ENCODE assay signal across 18 cellular contexts in the genomic region with DNA sequence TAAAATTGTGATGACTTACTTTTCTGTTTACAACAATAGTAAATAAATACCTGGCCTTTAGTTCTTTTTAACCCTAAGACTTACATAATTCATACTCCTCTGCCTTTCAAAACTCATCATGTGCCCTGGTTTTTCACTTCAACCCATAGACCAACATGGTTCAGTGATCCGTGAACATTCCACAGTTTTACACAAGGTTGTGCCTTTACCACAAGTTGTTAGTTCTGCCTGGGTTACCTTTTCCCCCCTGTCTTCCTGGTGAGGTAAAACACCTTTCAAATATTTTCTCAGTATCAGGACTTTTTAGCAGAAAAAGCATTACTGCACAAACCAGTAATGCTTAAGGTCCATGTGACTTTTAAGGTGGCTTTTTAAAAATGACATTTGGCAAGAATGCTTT.
"Had no signal": no experiment of that assay in that cellular context is flagged by ENCODE, and none has a peak within 500 bp of the region (broad histone marks: within the 10 kb centered on the region; RNA-seq: fewer than 3 reads in every experiment).

No MANE protein-coding gene starts in this region.

- H3K27me3 ChIP-seq: pancreas, spleen, testis had no signal

- H3K4me3 ChIP-seq: mucosa of descending colon, pancreas, spleen, testis had no signal

- H3K9me3 ChIP-seq: pancreas, testis had no signal

- H3K27ac Mint-ChIP-seq: activated CD4-positive, alpha-beta memory T cell treated with anti-CD3 and anti-CD28 coated beads for 36 hours; activated CD4-positive, alpha-beta T cell treated with anti-CD3 and anti-CD28 coated beads for 36 hours; activated CD8-positive, alpha-beta memory T cell treated with anti-CD3 and anti-CD28 coated beads, Interleukin-2, amount 10 ng/mL, durations not matched to agents 7 days and 5 days; activated naive CD8-positive, alpha-beta T cell; effector memory CD8-positive, alpha-beta T cell; stimulated activated memory B cell treated with anti-CD40 and anti-IgM and Interleukin-4, amounts not matched to agents 10 μg/mL and 1 μg/mL and 100 μg/mL, for 72 hours; WTC11 had no signal

- FAIRE-seq: pancreas had no signal

- H3K27me3 Mint-ChIP-seq: activated CD4-positive, alpha-beta memory T cell treated with anti-CD3 and anti-CD28 coated beads for 36 hours; activated CD4-positive, alpha-beta T cell treated with anti-CD3 and anti-CD28 coated beads for 36 hours; activated CD8-positive, alpha-beta memory T cell treated with anti-CD3 and anti-CD28 coated beads, Interleukin-2, amount 10 ng/mL, durations not matched to agents 7 days and 5 days; activated naive CD8-positive, alpha-beta T cell; effector memory CD8-positive, alpha-beta T cell; naive B cell; stimulated activated memory B cell treated with anti-CD40 and anti-IgM and Interleukin-4, amounts not matched to agents 10 μg/mL and 1 μg/mL and 100 μg/mL, for 72 hours had no signal

- H3K4me3 Mint-ChIP-seq: activated CD4-positive, alpha-beta memory T cell treated with anti-CD3 and anti-CD28 coated beads for 36 hours; activated CD4-positive, alpha-beta T cell treated with anti-CD3 and anti-CD28 coated beads for 36 hours; activated CD8-positive, alpha-beta memory T cell treated with anti-CD3 and anti-CD28 coated beads, Interleukin-2, amount 10 ng/mL, durations not matched to agents 7 days and 5 days; activated naive CD8-positive, alpha-beta T cell; effector memory CD8-positive, alpha-beta T cell; naive B cell; stimulated activated memory B cell treated with anti-CD40 and anti-IgM and Interleukin-4, amounts not matched to agents 10 μg/mL and 1 μg/mL and 100 μg/mL, for 72 hours; WTC11 had no signal

- H3K36me3 ChIP-seq: pancreas, spleen had no signal

- DNase-seq: activated CD4-positive, alpha-beta memory T cell treated with anti-CD3 and anti-CD28 coated beads for 36 hours; activated CD4-positive, alpha-beta T cell treated with anti-CD3 and anti-CD28 coated beads for 36 hours; activated CD8-positive, alpha-beta memory T cell treated with anti-CD3 and anti-CD28 coated beads, Interleukin-2, amount 10 ng/mL, durations not matched to agents 7 days and 5 days; dermis blood vessel endothelial cell; effector memory CD8-positive, alpha-beta T cell; foreskin fibroblast; hippocampal formation; islet precursor cell; left ventricle myocardium superior; mucosa of descending colon; naive B cell; pancreas; spleen; stimulated activated CD4-positive, alpha-beta T cell treated with anti-CD3 and anti-CD28 coated beads, Interleukin-4, amount 100 ng/mL, for 4 hours; testis had no signal

- H3K36me3 Mint-ChIP-seq: activated CD4-positive, alpha-beta memory T cell treated with anti-CD3 and anti-CD28 coated beads for 36 hours; activated CD8-positive, alpha-beta memory T cell treated with anti-CD3 and anti-CD28 coated beads, Interleukin-2, amount 10 ng/mL, durations not matched to agents 7 days and 5 days; activated naive CD8-positive, alpha-beta T cell; naive B cell; stimulated activated memory B cell treated with anti-CD40 and anti-IgM and Interleukin-4, amounts not matched to agents 10 μg/mL and 1 μg/mL and 100 μg/mL, for 72 hours had no signal

- H3K27ac ChIP-seq: pancreas, spleen, testis had no signal

- H3K4me1 Mint-ChIP-seq: activated CD4-positive, alpha-beta T cell treated with anti-CD3 and anti-CD28 coated beads for 36 hours; activated CD8-positive, alpha-beta memory T cell treated with anti-CD3 and anti-CD28 coated beads, Interleukin-2, amount 10 ng/mL, durations not matched to agents 7 days and 5 days; naive B cell; stimulated activated memory B cell treated with anti-CD40 and anti-IgM and Interleukin-4, amounts not matched to agents 10 μg/mL and 1 μg/mL and 100 μg/mL, for 72 hours had no signal

- H3K4me1 ChIP-seq: pancreas, spleen, testis had no signal

- ATAC-seq: activated CD4-positive, alpha-beta T cell treated with anti-CD3 and anti-CD28 coated beads for 36 hours; activated CD8-positive, alpha-beta memory T cell treated with anti-CD3 and anti-CD28 coated beads, Interleukin-2, amount 10 ng/mL, durations not matched to agents 7 days and 5 days; effector memory CD8-positive, alpha-beta T cell; left ventricle myocardium superior; mucosa of descending colon; pancreas; stimulated activated memory B cell treated with anti-CD40 and anti-IgM and Interleukin-4, amounts not matched to agents 10 μg/mL and 1 μg/mL and 100 μg/mL, for 72 hours; WTC11 had no signal
